Comparison of ENCODE assay signal across 33 cellular contexts in genomic region chr1:98107256-98107655, GRCh38.
"Had no signal": no experiment of that assay in that cellular context is flagged by ENCODE, and none has a peak within 500 bp of the region (broad histone marks: within the 10 kb centered on the region; RNA-seq: fewer than 3 reads in every experiment).

No MANE protein-coding gene starts in this region.

- ATAC-seq: activated naive CD4-positive, alpha-beta T cell treated with anti-CD3 and anti-CD28 coated beads, Interleukin-2, amount 50 U/mL, for 72 hours; activated naive CD8-positive, alpha-beta T cell treated with anti-CD3 and anti-CD28 coated beads, Interleukin-2, amount 50 U/mL, for 24 hours; activated T-cell treated with anti-CD3 and anti-CD28 coated beads, Interleukin-2, amount 50 U/mL, for 4 hours; activated T-cell treated with anti-CD3 and anti-CD28 coated beads, Interleukin-2, amount 50 U/mL, for 72 hours; activated T-helper 17 cell treated with anti-CD3 and anti-CD28 coated beads, Interleukin-2, amount 50 U/mL, for 72 hours; body of pancreas had no signal

- FAIRE-seq: astrocyte, bronchial epithelial cell had no signal

- H3K27me3 ChIP-seq: adrenal gland, ascending aorta, body of pancreas, brain microvascular endothelial cell, breast epithelium, cardiac muscle cell had no signal

- H3K4me1 ChIP-seq: adrenal gland, ascending aorta, breast epithelium had no signal

- DNase-seq: activated effector memory CD4-positive, alpha-beta T cell treated with anti-CD3 and anti-CD28 coated beads, Interleukin-2, amount 50 U/mL, for 16 hours; activated effector memory CD4-positive, alpha-beta T cell treated with Interleukin-2 at 50 U/mL for 16 hours; activated gamma-delta T cell; activated gamma-delta T cell treated with Interleukin-2 at 50 U/mL for 16 hours; activated naive CD4-positive, alpha-beta T cell; activated naive CD4-positive, alpha-beta T cell treated with anti-CD3 and anti-CD28 coated beads for 36 hours; activated naive CD4-positive, alpha-beta T cell treated with anti-CD3 and anti-CD28 coated beads, Interleukin-2, amount 10 ng/mL, durations not matched to agents 7 days and 5 days; activated naive CD4-positive, alpha-beta T cell treated with anti-CD3 and anti-CD28 coated beads, Interleukin-2, amount 50 U/mL, for 16 hours; activated naive CD4-positive, alpha-beta T cell treated with Interleukin-2 at 50 U/mL for 16 hours; activated naive CD8-positive, alpha-beta T cell treated with anti-CD3 and anti-CD28 coated beads for 36 hours; activated naive CD8-positive, alpha-beta T cell treated with anti-CD3 and anti-CD28 coated beads, Interleukin-2, amount 10 ng/mL, durations not matched to agents 7 days and 5 days; activated naive CD8-positive, alpha-beta T cell treated with anti-CD3 and anti-CD28 coated beads, Interleukin-2, amount 50 U/mL, for 24 hours; activated T-cell treated with anti-CD3 and anti-CD28 coated beads, Interleukin-2, amount 50 U/mL, for 24 hours; activated T-cell treated with anti-CD3 and anti-CD28 coated beads, Interleukin-2, amount 50 U/mL, for 4 hours; activated T-cell treated with anti-CD3 and anti-CD28 coated beads, Interleukin-2, amount 50 U/mL, for 48 hours; activated T-cell treated with anti-CD3 and anti-CD28 coated beads, Interleukin-2, amount 50 U/mL, for 72 hours; adrenal gland; amniotic stem cell; amygdala; anterior cingulate cortex; aorta; body of pancreas; brain microvascular endothelial cell; caudate nucleus; central memory CD4-positive, alpha-beta T cell; cerebellar nuclear complex had no signal

- H3K4me3 ChIP-seq: adrenal gland, ascending aorta, body of pancreas, breast epithelium, cardiac muscle cell had no signal

- H3K27ac ChIP-seq: adrenal gland, ascending aorta, body of pancreas, brain microvascular endothelial cell, breast epithelium, cardiac muscle cell had no signal

- H3K36me3 ChIP-seq: adrenal gland, ascending aorta, brain microvascular endothelial cell, breast epithelium, cardiac muscle cell had no signal
